ENCODE assay signal across 12 cellular contexts in the genomic region with DNA sequence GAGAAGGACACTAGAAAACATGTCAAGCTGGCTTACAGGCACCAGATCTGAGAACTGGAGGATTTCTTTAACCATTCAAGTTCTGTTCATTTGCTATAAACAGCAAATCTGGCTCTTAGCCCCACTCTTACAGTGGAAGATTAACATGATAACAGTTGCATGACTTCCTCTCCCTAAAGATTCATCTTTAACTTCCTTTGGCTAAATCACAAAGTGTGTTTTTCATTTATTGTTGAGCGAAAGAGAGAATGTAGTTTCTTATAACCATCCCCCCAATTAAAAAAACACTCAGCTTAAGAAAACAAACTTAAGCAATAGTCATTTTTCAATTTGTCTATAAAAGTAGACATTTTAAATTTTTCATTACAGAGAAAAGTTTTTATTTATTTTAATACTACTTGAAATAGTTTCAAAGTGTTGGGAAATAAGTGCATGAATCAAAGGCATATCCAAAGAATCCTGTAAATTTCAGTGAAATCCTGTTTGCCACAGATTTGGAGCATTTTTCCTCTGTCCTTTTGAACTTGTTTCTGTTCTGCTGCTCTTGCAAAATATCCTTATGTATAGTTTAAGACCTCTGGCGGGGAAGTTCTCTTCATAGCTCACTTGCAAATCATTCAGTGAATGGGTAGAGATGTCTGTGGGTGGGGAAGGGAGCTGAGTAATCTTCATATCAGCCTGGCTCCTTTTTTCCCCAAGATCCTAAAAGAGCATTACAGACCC.
DNase-seq lines count a peak whose midpoint lies in the region; ATAC-seq and TF ChIP-seq lines count a peak whose summit lies in the region.
"Had no signal": no experiment of that assay in that cellular context is flagged by ENCODE, and none has a peak within 500 bp of the region (broad histone marks: within the 10 kb centered on the region; RNA-seq: fewer than 3 reads in every experiment).

No MANE protein-coding gene starts in this region.

- POLR2A ChIA-PET in CD4-positive, alpha-beta T cell (lab: Charles Lee) = no interaction called here

- no peaks in the 10 kb centered on the region for H3K9me3 ChIP-seq in RWPE2 (ENCODE audit: severe bottlenecking)
- no peaks in the 10 kb centered on the region for H3K9me3 ChIP-seq in CD4-positive, alpha-beta T cell (ENCODE audit: control insufficient read depth, low read length)

- ATAC-seq in GM23338 (no peak), RWPE2 (ENCODE audit: low read depth) (peak; percentile 71), GM19397 (IDR thresholded peaks at IDR 0.05; ENCODE audit: unreplicated experiment) (no peak)
- ATAC-seq in CD4-positive, alpha-beta T cell (ENCODE audit: poor library complexity) = no peak

- no peak overlapping the region for H2AFZ ChIP-seq in GM23338

- H3K27me3 ChIP-seq in GM23338 (ENCODE audit: insufficient read depth) (no peaks in the 10 kb centered on the region), RWPE2 (ENCODE audit: insufficient read depth, poor library complexity, severe bottlenecking) (no peaks in the 10 kb centered on the region)
- H3K27me3 ChIP-seq in CD4-positive, alpha-beta T cell (ENCODE audit: control insufficient read depth, insufficient read depth, low read length) = no peaks in the 10 kb centered on the region

- TF ChIP-seq CTCF in GM23338 (conservative IDR thresholded peaks at IDR 0.05; ENCODE audit: low read depth in 2 of 2) (no peak), RWPE2 (IDR thresholded peaks at IDR 0.05; ENCODE audit: poor library complexity, severe bottlenecking) (no peak), fibroblast of pulmonary artery (IDR thresholded peaks at IDR 0.05; ENCODE audit: low read length, missing control alignments) (no peak)
- TF ChIP-seq CTCF in CD4-positive, alpha-beta T cell (IDR thresholded peaks at IDR 0.05) = no peak

- peaks cover 15% of the 10 kb centered on the region for H3K4me1 Mint-ChIP-seq in GM23338
- H3K4me1 Mint-ChIP-seq in T-helper 2 cell treated with Interferon-gamma antibody and Interleukin-4, amounts not matched to agents 5 μg/mL and 100 μg/mL, for 36 hours (ENCODE audit: low read depth) = no peaks in the 10 kb centered on the region
- no peaks in the 10 kb centered on the region for H3K4me1 Mint-ChIP-seq in CD4-positive, alpha-beta T cell (ENCODE audit: low read depth)
- H3K4me1 Mint-ChIP-seq: naive B cell had no signal

- H3K27ac ChIP-seq in GM23338 (ENCODE audit: low read depth) = no peak overlapping the region
- H3K27ac ChIP-seq in RWPE2 (ENCODE audit: poor library complexity, severe bottlenecking) = peak overlapping the region; percentile 57
- no peak overlapping the region for H3K27ac ChIP-seq in CD4-positive, alpha-beta T cell (ENCODE audit: low read depth, low read length)

- H3K36me3 Mint-ChIP-seq in GM23338 (ENCODE audit: low read depth) = peaks cover 1% of the 10 kb centered on the region; the same call in 2 of the 3 replicates
- no peaks in the 10 kb centered on the region for H3K36me3 Mint-ChIP-seq in T-helper 2 cell treated with Interferon-gamma antibody and Interleukin-4, amounts not matched to agents 5 μg/mL and 100 μg/mL, for 36 hours (ENCODE audit: low read depth)
- H3K36me3 Mint-ChIP-seq in CD4-positive, alpha-beta T cell (ENCODE audit: low read depth) = no peaks in the 10 kb centered on the region
- H3K36me3 Mint-ChIP-seq: naive B cell had no signal

- no peaks in the 10 kb centered on the region for H3K79me2 ChIP-seq in GM23338 (replicated peaks; ENCODE audit: insufficient read depth)

- H3K9me2 ChIP-seq in GM23338 (ENCODE audit: insufficient read depth) = 0 out of 2 replicates have a peak, but pooled peaks cover 5% of the 10 kb centered on the region

- no peak overlapping the region for H3K4me3 ChIP-seq in GM23338
- H3K4me3 ChIP-seq in RWPE2 (ENCODE audit: severe bottlenecking) = no peak overlapping the region
- H3K4me3 ChIP-seq in fibroblast of pulmonary artery (replicated peaks; ENCODE audit: low read depth, low read length) = no peak overlapping the region

- H3K36me3 ChIP-seq in GM23338 (ENCODE audit: insufficient read depth) (no peaks in the 10 kb centered on the region), RWPE2 (ENCODE audit: low read depth) (no peaks in the 10 kb centered on the region)

- H4K20me1 ChIP-seq in GM23338 (replicated peaks; ENCODE audit: insufficient read depth) = no peaks in the 10 kb centered on the region

- H3K27me3 Mint-ChIP-seq in GM23338 (ENCODE audit: insufficient read depth, low read depth, poor library complexity) = peaks cover 4% of the 10 kb centered on the region
- no peaks in the 10 kb centered on the region for H3K27me3 Mint-ChIP-seq in T-helper 2 cell treated with Interferon-gamma antibody and Interleukin-4, amounts not matched to agents 5 μg/mL and 100 μg/mL, for 36 hours (ENCODE audit: low read depth)
- H3K27me3 Mint-ChIP-seq in CD4-positive, alpha-beta T cell = peaks cover 2% of the 10 kb centered on the region

- intact Hi-C loops in CD4-positive, alpha-beta T cell (cut with DNase I, micrococcal nuclease) = no loop called here

- no peak overlapping the region for H3K4me3 Mint-ChIP-seq in GM23338
- H3K4me3 Mint-ChIP-seq in T-helper 2 cell treated with Interferon-gamma antibody and Interleukin-4, amounts not matched to agents 5 μg/mL and 100 μg/mL, for 36 hours = no peak overlapping the region
- no peak overlapping the region for H3K4me3 Mint-ChIP-seq in CD4-positive, alpha-beta T cell
- H3K4me3 Mint-ChIP-seq: naive B cell had no signal

- DNase-seq in GM23338 (ENCODE audit: low spot score) = no peak
- DNase-seq in RWPE2 (ENCODE audit: low spot score) = no peak
- peak; percentile 93 for DNase-seq in fibroblast of pulmonary artery (ENCODE audit: low read depth)
- DNase-seq in stromal cell of bone marrow (ENCODE audit: low read depth) = peak; percentile 90
- DNase-seq in T-helper 2 cell treated with Interferon-gamma antibody and Interleukin-4, amounts not matched to agents 5 μg/mL and 100 μg/mL, for 36 hours (ENCODE audit: low spot score) = no peak
- no peak for DNase-seq in CD4-positive, alpha-beta T cell
- DNase-seq: activated CD8-positive, alpha-beta memory T cell treated with anti-CD3 and anti-CD28 coated beads, Interleukin-2, amount 50 U/mL, for 48 hours; aorta; DND-41; naive B cell; NCI-H2081 treated with DMSO at 0.1 percent for 48 hours had no signal

- no peaks in the 10 kb centered on the region for H3F3A ChIP-seq in GM23338 (replicated peaks; ENCODE audit: low read depth)

- peaks cover 18% of the 10 kb centered on the region for H3K4me1 ChIP-seq in GM23338 (ENCODE audit: insufficient read depth)
- peaks cover 29% of the 10 kb centered on the region for H3K4me1 ChIP-seq in RWPE2 (ENCODE audit: insufficient read depth, poor library complexity, severe bottlenecking)

- no peaks in the 10 kb centered on the region; the same call in 1 of the 3 replicates for H3K9me3 Mint-ChIP-seq in GM23338
- H3K9me3 Mint-ChIP-seq in T-helper 2 cell treated with Interferon-gamma antibody and Interleukin-4, amounts not matched to agents 5 μg/mL and 100 μg/mL, for 36 hours = no peaks in the 10 kb centered on the region
- H3K9me3 Mint-ChIP-seq in CD4-positive, alpha-beta T cell = no peaks in the 10 kb centered on the region

- CTCF ChIA-PET in CD4-positive, alpha-beta T cell (lab: Charles Lee) = no interaction called here

- no peak overlapping the region for H3K27ac Mint-ChIP-seq in GM23338
- H3K27ac Mint-ChIP-seq in T-helper 2 cell treated with Interferon-gamma antibody and Interleukin-4, amounts not matched to agents 5 μg/mL and 100 μg/mL, for 36 hours = no peak overlapping the region
- no peak overlapping the region for H3K27ac Mint-ChIP-seq in CD4-positive, alpha-beta T cell
- H3K27ac Mint-ChIP-seq: naive B cell had no signal

- H3K4me2 ChIP-seq in GM23338 = peak overlapping the region; percentile 68

TF ChIP-seq in GM23338, 12 proteins besides CTCF, POLR2A, EP300 and RAD21:
- TF ChIP-seq EZH2phosphoT487 (IDR thresholded peaks at IDR 0.05; ENCODE audit: unreplicated experiment) = no peak
- no peak for TF ChIP-seq POLR2AphosphoS5 (IDR thresholded peaks at IDR 0.05; ENCODE audit: low read depth)
- TF ChIP-seq STAT1 (IDR thresholded peaks at IDR 0.05; ENCODE audit: unreplicated experiment) = no peak

Comparison
In these comparisons a context has a peak if more than half of its experiments do, and no peak if none do; other contexts are left out.
1. DNase-seq: peak in fibroblast of pulmonary artery (single experiment) and stromal cell of bone marrow (single experiment); none in GM23338 (single experiment), RWPE2 (single experiment), T-helper 2 cell treated with Interferon-gamma antibody and Interleukin-4, amounts not matched to agents 5 μg/mL and 100 μg/mL, for 36 hours (single experiment) and CD4-positive, alpha-beta T cell (0 of 10).